12 cellular contexts compared by ENCODE assay signal in genomic region chr22:43118953-43119458, GRCh38. TPM values are rescaled to one million over a fixed set of nuclear protein-coding genes. Genes with fewer than 3 reads are reported as not detected.
DNase-seq lines count a peak whose midpoint lies in the region; ATAC-seq and TF ChIP-seq lines count a peak whose summit lies in the region.
"Had no signal": no experiment of that assay in that cellular context is flagged by ENCODE, and none has a peak within 500 bp of the region (broad histone marks: within the 10 kb centered on the region; RNA-seq: fewer than 3 reads in every experiment).

No MANE protein-coding gene starts in this region.

- DNase-seq in NB4 (ENCODE audit: low read depth) (peak; percentile 53), memory B cell (ENCODE audit: low spot score in 2 of 2) (peak; percentile 43 to 46), tibial artery (no peak), A172 (ENCODE audit: low spot score) (no peak), upper lobe of left lung (no peak)
- no peak for DNase-seq in stimulated activated naive CD4-positive, alpha-beta T cell (lab: John Stamatoyannopoulos, UW)
- DNase-seq: activated CD4-positive, alpha-beta T cell treated with anti-CD3 and anti-CD28 coated beads for 4 hours had no signal

- H3K9me3 Mint-ChIP-seq in memory B cell, result no peaks in the 10 kb centered on the region
- H3K9me3 Mint-ChIP-seq: activated naive CD4-positive, alpha-beta T cell treated with anti-CD3 and anti-CD28 coated beads, Interleukin-2, amount 50 U/mL, for 24 hours; nephron; stimulated activated effector memory CD8-positive, alpha-beta T cell treated with anti-CD3 and anti-CD28 coated beads, Interleukin-12 subunit alpha, Interleukin-12 subunit beta, amount 100 ng/mL, for 72 hours had no signal

- H3K27me3 ChIP-seq in tibial artery, result peaks cover 0 to 32% of the 10 kb centered on the region in 2 donors
- H3K27me3 ChIP-seq in upper lobe of left lung, result no peaks in the 10 kb centered on the region

- peaks cover 44% of the 10 kb centered on the region for H3K4me1 Mint-ChIP-seq in memory B cell
- H3K4me1 Mint-ChIP-seq: activated naive CD4-positive, alpha-beta T cell treated with anti-CD3 and anti-CD28 coated beads, Interleukin-2, amount 50 U/mL, for 24 hours; nephron; stimulated activated effector memory CD8-positive, alpha-beta T cell treated with anti-CD3 and anti-CD28 coated beads, Interleukin-12 subunit alpha, Interleukin-12 subunit beta, amount 100 ng/mL, for 72 hours had no signal

- H3K27me3 Mint-ChIP-seq in memory B cell, result peaks cover 17% of the 10 kb centered on the region
- H3K27me3 Mint-ChIP-seq: activated naive CD4-positive, alpha-beta T cell treated with anti-CD3 and anti-CD28 coated beads, Interleukin-2, amount 50 U/mL, for 24 hours had no signal

- H3K4me3 ChIP-seq in HEK293 (ENCODE audit: low read depth, low read length), result no peak overlapping the region
- H3K4me3 ChIP-seq in NB4 (ENCODE audit: low read depth, low read length), result no peak overlapping the region
- no peak overlapping the region for H3K4me3 ChIP-seq in tibial artery
- H3K4me3 ChIP-seq in upper lobe of left lung, result no peak overlapping the region

- H3K27ac ChIP-seq in HEK293 (ENCODE audit: extremely low read depth, low read depth, low read length), result no peak overlapping the region
- no peak overlapping the region for H3K27ac ChIP-seq in tibial artery
- H3K27ac ChIP-seq in upper lobe of left lung, result no peak overlapping the region

- H3K4me1 ChIP-seq in HEK293 (ENCODE audit: control insufficient read depth, insufficient read depth, low read length), result 0 out of 2 replicates have a peak, but pooled peaks cover 4% of the 10 kb centered on the region
- H3K4me1 ChIP-seq in tibial artery, result no peaks in the 10 kb centered on the region
- peaks cover 0 to 8% (median 7%) of the 10 kb centered on the region in 4 donors for H3K4me1 ChIP-seq in upper lobe of left lung

- no peaks in the 10 kb centered on the region for H3K36me3 ChIP-seq in HEK293 (ENCODE audit: control insufficient read depth in 2 of 2, insufficient read depth in 1 of 2, low read length in 2 of 2)
- H3K36me3 ChIP-seq in tibial artery, result no peaks in the 10 kb centered on the region
- no peaks in the 10 kb centered on the region for H3K36me3 ChIP-seq in upper lobe of left lung

- TF ChIP-seq EP300 in upper lobe of left lung (IDR thresholded peaks at IDR 0.05), result no peak

- CTCF ChIA-PET in HEK293 (lab: Yijun Ruan, JAX), result interaction anchor here (0.6 kb wide), 2 partner anchors 9 to 1212 kb away, joined by 3 read pairs; no protein-coding TSS in a partner anchor

- no peak for TF ChIP-seq CTCF in HEK293 (tag by site-specific recombination; IDR thresholded peaks at IDR 0.05)
- no peak for TF ChIP-seq CTCF in NB4 (IDR thresholded peaks at IDR 0.05; ENCODE audit: low read depth, low read length)
- no peak for TF ChIP-seq CTCF in tibial artery (IDR thresholded peaks at IDR 0.05)
- TF ChIP-seq CTCF in upper lobe of left lung (IDR thresholded peaks at IDR 0.05), result no peak

- POLR2A ChIA-PET in HEK293 (lab: Yijun Ruan, JAX), result no interaction called here

- H3K36me3 Mint-ChIP-seq in memory B cell, result no peaks in the 10 kb centered on the region
- H3K36me3 Mint-ChIP-seq: activated naive CD4-positive, alpha-beta T cell treated with anti-CD3 and anti-CD28 coated beads, Interleukin-2, amount 50 U/mL, for 24 hours; stimulated activated effector memory CD8-positive, alpha-beta T cell treated with anti-CD3 and anti-CD28 coated beads, Interleukin-12 subunit alpha, Interleukin-12 subunit beta, amount 100 ng/mL, for 72 hours had no signal

- ATAC-seq in GM18511 (IDR thresholded peaks at IDR 0.05; ENCODE audit: unreplicated experiment), result peak; percentile 71
- ATAC-seq in memory B cell (ENCODE audit: low read depth), result peak; percentile 64
- no peak for ATAC-seq in upper lobe of left lung (ENCODE audit: low FRiP score in 2 of 2)
- ATAC-seq: stimulated activated effector memory CD8-positive, alpha-beta T cell treated with anti-CD3 and anti-CD28 coated beads, Interleukin-12 subunit alpha, Interleukin-12 subunit beta, amount 100 ng/mL, for 72 hours had no signal

- WGBS in upper lobe of left lung, 2 donors, result 64 to 80% methylated on average over 7 of the region's 7 CpGs

- H3K4me3 Mint-ChIP-seq in memory B cell, result peak overlapping the region; percentile 59
- H3K4me3 Mint-ChIP-seq: activated naive CD4-positive, alpha-beta T cell treated with anti-CD3 and anti-CD28 coated beads, Interleukin-2, amount 50 U/mL, for 24 hours; nephron; stimulated activated effector memory CD8-positive, alpha-beta T cell treated with anti-CD3 and anti-CD28 coated beads, Interleukin-12 subunit alpha, Interleukin-12 subunit beta, amount 100 ng/mL, for 72 hours had no signal

- no peaks in the 10 kb centered on the region for H3K9me3 ChIP-seq in HEK293 (ENCODE audit: control insufficient read depth, insufficient read depth, low read depth, low read length)
- H3K9me3 ChIP-seq in tibial artery, result no peaks in the 10 kb centered on the region
- no peaks in the 10 kb centered on the region for H3K9me3 ChIP-seq in upper lobe of left lung

- intact Hi-C loops in tibial artery (cut with DNase I; ENCODE audit: low total_unique reads), result no loop called here

- no peak overlapping the region for H3K27ac Mint-ChIP-seq in memory B cell
- H3K27ac Mint-ChIP-seq: activated naive CD4-positive, alpha-beta T cell treated with anti-CD3 and anti-CD28 coated beads, Interleukin-2, amount 50 U/mL, for 24 hours; nephron; stimulated activated effector memory CD8-positive, alpha-beta T cell treated with anti-CD3 and anti-CD28 coated beads, Interleukin-12 subunit alpha, Interleukin-12 subunit beta, amount 100 ng/mL, for 72 hours had no signal

- TF ChIP-seq POLR2A in NB4 (IDR thresholded peaks at IDR 0.05; ENCODE audit: extremely low read depth, insufficient read length), result no peak
- TF ChIP-seq POLR2A in upper lobe of left lung (IDR thresholded peaks at IDR 0.05), result no peak

TF ChIP-seq in HEK293, 187 proteins besides CTCF, POLR2A, EP300 and RAD21 (continues in another document):
- no peak for TF ChIP-seq GLIS2 (tag by site-specific recombination; IDR thresholded peaks at IDR 0.05)
- peak; percentile 78 for TF ChIP-seq EGR2 (tag by site-specific recombination; IDR thresholded peaks at IDR 0.05; ENCODE audit: low read depth)
- TF ChIP-seq, protein P1, sequence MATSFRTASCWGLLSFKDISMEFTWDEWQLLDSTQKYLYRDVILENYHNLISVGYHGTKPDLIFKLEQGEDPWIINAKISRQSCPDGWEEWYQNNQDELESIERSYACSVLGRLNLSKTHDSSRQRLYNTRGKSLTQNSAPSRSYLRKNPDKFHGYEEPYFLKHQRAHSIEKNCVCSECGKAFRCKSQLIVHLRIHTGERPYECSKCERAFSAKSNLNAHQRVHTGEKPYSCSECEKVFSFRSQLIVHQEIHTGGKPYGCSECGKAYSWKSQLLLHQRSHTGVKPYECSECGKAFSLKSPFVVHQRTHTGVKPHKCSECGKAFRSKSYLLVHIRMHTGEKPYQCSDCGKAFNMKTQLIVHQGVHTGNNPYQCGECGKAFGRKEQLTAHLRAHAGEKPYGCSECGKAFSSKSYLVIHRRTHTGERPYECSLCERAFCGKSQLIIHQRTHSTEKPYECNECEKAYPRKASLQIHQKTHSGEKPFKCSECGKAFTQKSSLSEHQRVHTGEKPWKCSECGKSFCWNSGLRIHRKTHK (tag by site-specific recombination; IDR thresholded peaks at IDR 0.05), result no peak
- no peak for TF ChIP-seq ZNF175 (tag by site-specific recombination; IDR thresholded peaks at IDR 0.05)
- TF ChIP-seq HOXC10 (CRISPR knock-in tag; IDR thresholded peaks at IDR 0.05), result no peak
- no peak for TF ChIP-seq ZBTB11 (tag by site-specific recombination; conservative IDR thresholded peaks at IDR 0.05; ENCODE audit: low read depth)
- TF ChIP-seq, protein P2, sequence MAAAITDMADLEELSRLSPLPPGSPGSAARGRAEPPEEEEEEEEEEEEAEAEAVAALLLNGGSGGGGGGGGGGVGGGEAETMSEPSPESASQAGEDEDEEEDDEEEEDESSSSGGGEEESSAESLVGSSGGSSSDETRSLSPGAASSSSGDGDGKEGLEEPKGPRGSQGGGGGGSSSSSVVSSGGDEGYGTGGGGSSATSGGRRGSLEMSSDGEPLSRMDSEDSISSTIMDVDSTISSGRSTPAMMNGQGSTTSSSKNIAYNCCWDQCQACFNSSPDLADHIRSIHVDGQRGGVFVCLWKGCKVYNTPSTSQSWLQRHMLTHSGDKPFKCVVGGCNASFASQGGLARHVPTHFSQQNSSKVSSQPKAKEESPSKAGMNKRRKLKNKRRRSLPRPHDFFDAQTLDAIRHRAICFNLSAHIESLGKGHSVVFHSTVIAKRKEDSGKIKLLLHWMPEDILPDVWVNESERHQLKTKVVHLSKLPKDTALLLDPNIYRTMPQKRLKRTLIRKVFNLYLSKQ (tag by site-specific recombination; IDR thresholded peaks at IDR 0.05; ENCODE audit: borderline replicate concordance), result no peak

RNA-seq across cellular contexts. Expression of gene BIK, which starts 8.5 kb away (rescaled TPM):
- 6.3 and 8.6 TPM in 2 replicates for total RNA-seq in A172 (2014; rRNA removed; shearing (Covaris generic))
- 1 to 10 TPM in 4 of 6 donors, not detected in 2; 2.3 to 6.2 (median 2.7) TPM for total RNA-seq in upper lobe of left lung

RNA-seq across cellular contexts. Expression of gene MCAT, which starts 24.2 kb away (rescaled TPM):
- 18.0 and 18.8 TPM in 2 replicates for total RNA-seq in A172 (2014; rRNA removed; shearing (Covaris generic))
- 10 to 100 TPM; 15.6 to 34.4 (median 18.5) TPM for total RNA-seq in upper lobe of left lung

RNA-seq across cellular contexts. Expression of gene TTLL1, which starts 29.8 kb away (rescaled TPM):
- 4.7 and 6.6 TPM in 2 replicates for total RNA-seq in A172 (2014; rRNA removed; shearing (Covaris generic))
- total RNA-seq in upper lobe of left lung, result 1 to 10 TPM; 1.0 to 5.7 (median 4.8) TPM

RNA-seq across cellular contexts. Expression of gene TSPO, which starts 32.4 kb away (rescaled TPM):
- 258 and 263 TPM in 2 replicates for total RNA-seq in A172 (2014; rRNA removed; shearing (Covaris generic))
- 100 to 1,000 TPM; 127 to 426 (median 315) TPM for total RNA-seq in upper lobe of left lung

Comparison
In these comparisons a context has a peak if more than half of its experiments do, and no peak if none do; other contexts are left out.
1. ATAC-seq: peak in GM18511 (single experiment) and memory B cell (single experiment); none in upper lobe of left lung (0 of 2).
2. DNase-seq: peak in NB4 (single experiment) and memory B cell (2 of 2); none in stimulated activated naive CD4-positive, alpha-beta T cell (0 of 6), tibial artery (0 of 2), A172 (single experiment) and upper lobe of left lung (0 of 2).